22 cellular contexts compared by ENCODE assay signal in genomic region chr1:91669584-91670350, GRCh38.
DNase-seq lines count a peak whose midpoint lies in the region; ATAC-seq and TF ChIP-seq lines count a peak whose summit lies in the region.
"Had no signal": no experiment of that assay in that cellular context is flagged by ENCODE, and none has a peak within 500 bp of the region (broad histone marks: within the 10 kb centered on the region; RNA-seq: fewer than 3 reads in every experiment).

No MANE protein-coding gene starts in this region.

- no peak for ATAC-seq in natural killer cell treated with Interleukin-12 subunit alpha and Interleukin-12 subunit beta and Interleukin-15 and Interleukin-18, amount 100 ng/mL, for 72 hours
- ATAC-seq: Right ventricle myocardium inferior had no signal

- peaks cover 40% of the 10 kb centered on the region for H3K4me1 Mint-ChIP-seq in activated T-cell treated with anti-CD3 and anti-CD28 coated beads, Interleukin-2, amount 50 U/mL, for 24 hours (ENCODE audit: low read depth)
- peaks cover 27% of the 10 kb centered on the region for H3K4me1 Mint-ChIP-seq in T-helper 2 cell treated with Interferon-gamma antibody and Interleukin-4, amounts not matched to agents 5 μg/mL and 100 μg/mL, for 36 hours (ENCODE audit: low read depth)
- H3K4me1 Mint-ChIP-seq in natural killer cell treated with Interleukin-12 subunit alpha and Interleukin-12 subunit beta and Interleukin-15 and Interleukin-18, amount 100 ng/mL, for 72 hours (ENCODE audit: low read depth in 2 of 2): peaks cover 46 to 52% of the 10 kb centered on the region in 2 donors
- peaks cover 17% of the 10 kb centered on the region for H3K4me1 Mint-ChIP-seq in type B pancreatic cell (ENCODE audit: unreplicated experiment)

- no peak for DNase-seq in activated T-cell treated with anti-CD3 and anti-CD28 coated beads, Interleukin-2, amount 50 U/mL, for 24 hours
- DNase-seq in activated T-cell treated with anti-CD3 and anti-CD28 coated beads for 4 hours: no peak
- no peak for DNase-seq in T-helper 2 cell treated with Interferon-gamma antibody and Interleukin-4, amounts not matched to agents 5 μg/mL and 100 μg/mL, for 36 hours (ENCODE audit: low spot score)
- DNase-seq in natural killer cell treated with Interleukin-12 subunit alpha and Interleukin-12 subunit beta and Interleukin-15 and Interleukin-18, amount 100 ng/mL, for 72 hours (ENCODE audit: low spot score): no peak
- DNase-seq in type B pancreatic cell (ENCODE audit: extremely low spot score, unreplicated experiment): no peak
- no peak for DNase-seq in NCI-H1694 treated with DMSO at 0.1 percent for 48 hours (lab: John Stamatoyannopoulos, UW)
- DNase-seq in NOMO-1 (lab: John Stamatoyannopoulos, UW; ENCODE audit: unreplicated experiment in 2 of 2): no peak
- DNase-seq: AML-193; CD4-positive, alpha-beta T cell; GM23248; H9; Karpas-422; NCI-H1092 treated with DMSO at 0.1 percent for 48 hours; NCI-H1436; NCI-H187 treated with DMSO at 0.1 percent for 48 hours; NCI-H446 treated with DMSO at 0.1 percent for 48 hours; NCI-H526; NCI-H82; NK-92 treated with Interleukin-12 subunit alpha and Interleukin-12 subunit beta, amount 100 ng/mL, for 24 hours; PC-9; SJCRH30 had no signal

- no peaks in the 10 kb centered on the region for H3K9me3 Mint-ChIP-seq in activated T-cell treated with anti-CD3 and anti-CD28 coated beads, Interleukin-2, amount 50 U/mL, for 24 hours
- H3K9me3 Mint-ChIP-seq in T-helper 2 cell treated with Interferon-gamma antibody and Interleukin-4, amounts not matched to agents 5 μg/mL and 100 μg/mL, for 36 hours: peaks cover 9% of the 10 kb centered on the region
- peaks cover 4% of the 10 kb centered on the region for H3K9me3 Mint-ChIP-seq in natural killer cell treated with Interleukin-12 subunit alpha and Interleukin-12 subunit beta and Interleukin-15 and Interleukin-18, amount 100 ng/mL, for 72 hours
- H3K9me3 Mint-ChIP-seq in type B pancreatic cell: peaks cover 4% of the 10 kb centered on the region
- H3K9me3 Mint-ChIP-seq: CD4-positive, alpha-beta T cell had no signal

- no peaks in the 10 kb centered on the region for H3K36me3 Mint-ChIP-seq in activated T-cell treated with anti-CD3 and anti-CD28 coated beads, Interleukin-2, amount 50 U/mL, for 24 hours (ENCODE audit: low read depth)
- peaks cover 4% of the 10 kb centered on the region for H3K36me3 Mint-ChIP-seq in T-helper 2 cell treated with Interferon-gamma antibody and Interleukin-4, amounts not matched to agents 5 μg/mL and 100 μg/mL, for 36 hours (ENCODE audit: low read depth)
- peaks cover 17% of the 10 kb centered on the region for H3K36me3 Mint-ChIP-seq in natural killer cell treated with Interleukin-12 subunit alpha and Interleukin-12 subunit beta and Interleukin-15 and Interleukin-18, amount 100 ng/mL, for 72 hours
- H3K36me3 Mint-ChIP-seq in type B pancreatic cell: no peaks in the 10 kb centered on the region

- H3K27ac Mint-ChIP-seq in activated T-cell treated with anti-CD3 and anti-CD28 coated beads, Interleukin-2, amount 50 U/mL, for 24 hours: peak overlapping the region; percentile 31
- H3K27ac Mint-ChIP-seq in T-helper 2 cell treated with Interferon-gamma antibody and Interleukin-4, amounts not matched to agents 5 μg/mL and 100 μg/mL, for 36 hours: peak overlapping the region; percentile 20
- H3K27ac Mint-ChIP-seq in natural killer cell treated with Interleukin-12 subunit alpha and Interleukin-12 subunit beta and Interleukin-15 and Interleukin-18, amount 100 ng/mL, for 72 hours: peak overlapping the region; percentile 91 to 93
- H3K27ac Mint-ChIP-seq in type B pancreatic cell: no peak overlapping the region
- H3K27ac Mint-ChIP-seq: CD4-positive, alpha-beta T cell; H9 had no signal

- H3K27me3 Mint-ChIP-seq in activated T-cell treated with anti-CD3 and anti-CD28 coated beads, Interleukin-2, amount 50 U/mL, for 24 hours: no peaks in the 10 kb centered on the region
- no peaks in the 10 kb centered on the region for H3K27me3 Mint-ChIP-seq in T-helper 2 cell treated with Interferon-gamma antibody and Interleukin-4, amounts not matched to agents 5 μg/mL and 100 μg/mL, for 36 hours (ENCODE audit: low read depth)
- no peaks in the 10 kb centered on the region for H3K27me3 Mint-ChIP-seq in natural killer cell treated with Interleukin-12 subunit alpha and Interleukin-12 subunit beta and Interleukin-15 and Interleukin-18, amount 100 ng/mL, for 72 hours
- H3K27me3 Mint-ChIP-seq in type B pancreatic cell: no peaks in the 10 kb centered on the region
- H3K27me3 Mint-ChIP-seq: CD4-positive, alpha-beta T cell had no signal

- no peak for TF ChIP-seq CTCF in type B pancreatic cell (conservative IDR thresholded peaks at IDR 0.05)

- H3K4me3 Mint-ChIP-seq in activated T-cell treated with anti-CD3 and anti-CD28 coated beads, Interleukin-2, amount 50 U/mL, for 24 hours: no peak overlapping the region
- no peak overlapping the region for H3K4me3 Mint-ChIP-seq in T-helper 2 cell treated with Interferon-gamma antibody and Interleukin-4, amounts not matched to agents 5 μg/mL and 100 μg/mL, for 36 hours
- peak overlapping the region; percentile 21 for H3K4me3 Mint-ChIP-seq in natural killer cell treated with Interleukin-12 subunit alpha and Interleukin-12 subunit beta and Interleukin-15 and Interleukin-18, amount 100 ng/mL, for 72 hours
- H3K4me3 Mint-ChIP-seq in type B pancreatic cell: peak overlapping the region; percentile 29
- H3K4me3 Mint-ChIP-seq: CD4-positive, alpha-beta T cell; H9 had no signal

Comparison
In these comparisons a context has a peak if more than half of its experiments do, and no peak if none do; other contexts are left out.
1. H3K4me3 Mint-ChIP-seq: peak in natural killer cell treated with Interleukin-12 subunit alpha and Interleukin-12 subunit beta and Interleukin-15 and Interleukin-18, amount 100 ng/mL, for 72 hours (single experiment) and type B pancreatic cell (single experiment); none in activated T-cell treated with anti-CD3 and anti-CD28 coated beads, Interleukin-2, amount 50 U/mL, for 24 hours (single experiment) and T-helper 2 cell treated with Interferon-gamma antibody and Interleukin-4, amounts not matched to agents 5 μg/mL and 100 μg/mL, for 36 hours (single experiment).